In genomic region chr11:108198833-108199232, GRCh38 we compare ENCODE assay signal across 1 cellular context.
TF ChIP-seq lines count a peak whose summit lies in the region.

No MANE protein-coding gene starts in this region.

TF ChIP-seq in endothelial cell of umbilical vein, 7 proteins besides CTCF, POLR2A, EP300 and RAD21 (continued from another document):
- TF ChIP-seq, protein P1, sequence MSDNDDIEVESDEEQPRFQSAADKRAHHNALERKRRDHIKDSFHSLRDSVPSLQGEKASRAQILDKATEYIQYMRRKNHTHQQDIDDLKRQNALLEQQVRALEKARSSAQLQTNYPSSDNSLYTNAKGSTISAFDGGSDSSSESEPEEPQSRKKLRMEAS (IDR thresholded peaks at IDR 0.05; ENCODE audit: insufficient read depth, insufficient read length) = no peak
- no peak for TF ChIP-seq MYC (IDR thresholded peaks at IDR 0.05; ENCODE audit: low read depth, low read length)
- no peak for TF ChIP-seq GATA2 (IDR thresholded peaks at IDR 0.05; ENCODE audit: insufficient read depth, insufficient read length, low read depth, low read length)
- TF ChIP-seq JUN (IDR thresholded peaks at IDR 0.05; ENCODE audit: borderline replicate concordance, insufficient read depth, insufficient read length, low read depth) = no peak
- TF ChIP-seq POLR2AphosphoS5 (IDR thresholded peaks at IDR 0.05; ENCODE audit: insufficient read depth, low read depth, low read length) = no peak
TF ChIP-seq in endothelial cell of umbilical vein: peak in this region for 0.
